8 cellular contexts compared by ENCODE assay signal in the genomic region with DNA sequence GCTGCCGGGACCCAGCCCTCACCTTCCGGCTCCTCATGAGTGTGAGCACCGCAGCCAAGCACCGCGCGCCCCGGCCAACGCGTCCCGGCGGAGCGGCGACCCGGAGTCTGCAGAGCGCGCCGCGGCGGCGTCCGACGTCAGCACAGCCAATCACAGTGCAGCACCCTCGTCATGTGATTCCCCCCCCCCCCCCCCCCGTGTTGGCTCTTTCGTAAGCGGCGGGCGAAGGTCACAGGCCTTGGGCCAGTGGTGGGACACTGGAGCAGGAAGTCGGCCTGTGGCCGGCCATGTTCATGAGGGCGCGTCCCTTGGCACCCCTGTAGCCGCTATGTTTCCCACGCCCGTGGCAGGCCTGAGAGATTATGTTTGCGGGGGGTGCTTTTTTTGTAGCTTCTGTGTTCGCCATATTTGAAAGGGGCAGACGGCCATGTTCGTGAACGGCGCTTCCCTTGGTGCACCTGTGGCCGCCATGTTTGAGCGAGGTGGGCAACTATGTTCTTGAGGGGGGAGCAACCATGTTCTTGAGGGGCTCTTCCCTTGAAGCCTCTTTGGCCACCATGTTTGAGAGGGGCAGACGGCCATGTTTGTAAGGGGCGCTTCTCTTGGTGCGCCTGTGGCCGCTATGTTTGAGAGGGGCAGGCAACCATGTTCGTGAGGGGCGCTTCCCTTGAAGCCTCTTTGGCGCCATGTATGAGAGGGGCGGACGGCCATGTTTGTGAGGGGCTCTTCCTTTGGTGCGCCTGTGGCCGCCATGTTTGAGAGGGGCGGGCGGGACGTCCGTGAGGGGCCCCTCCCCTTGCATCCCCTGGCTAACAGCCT. TPM values are rescaled to one million over a fixed set of nuclear protein-coding genes. Genes with fewer than 3 reads are reported as not detected.
A peak's percentile ranks its signal among the peaks of the same experiment; 100 is the strongest.
DNase-seq lines count a peak whose midpoint lies in the region; ATAC-seq and TF ChIP-seq lines count a peak whose summit lies in the region.

C1orf174 (minus strand) TSS at position 123 of the 819 bp plus-strand sequence; CDS start at position 37, 86 bp downstream.

- TF ChIP-seq CTCF in GM12865 (IDR thresholded peaks at IDR 0.05; ENCODE audit: insufficient read depth, low read depth, low read length, missing control alignments) (no peak), heart right ventricle (IDR thresholded peaks at IDR 0.05) (no peak), upper lobe of left lung (IDR thresholded peaks at IDR 0.05) (peak in 1 of 6 experiments; percentile 4)

- TF ChIP-seq POLR2A in upper lobe of left lung (IDR thresholded peaks at IDR 0.05) = peak in 2 of 4 donors; percentile 9 to 66

- WGBS in heart right ventricle, 2 donors = 0% methylated on average over 57 to 58 of the region's 58 CpGs
- WGBS in upper lobe of left lung, 2 donors = 0% methylated on average over 26 to 34 of the region's 58 CpGs

- H3K4me3 ChIP-seq in GM12865 (ENCODE audit: low read depth, low read length) (peak within 1 kb of the TSS; percentile 87), heart right ventricle (peak within 1 kb of the TSS; percentile 76 to 100 (median 84)), upper lobe of left lung (peak within 1 kb of the TSS; percentile 86 to 99 (median 94))

- H3K9me3 ChIP-seq in heart right ventricle (peaks cover 0 to 24% (median 13%) of the 10 kb centered on the region in 11 donors), upper lobe of left lung (peaks cover 0 to 5% (median 2%) of the 10 kb centered on the region in 4 donors)

- H3K36me3 ChIP-seq in heart right ventricle (peaks cover 0 to 8% (median 0%) of the 10 kb centered on the region in 9 donors), upper lobe of left lung (peaks cover 0 to 2% (median 0%) of the 10 kb centered on the region in 4 donors)

- H3K27me3 ChIP-seq in heart right ventricle = no peaks in the 10 kb centered on the region
- no peaks in the 10 kb centered on the region for H3K27me3 ChIP-seq in upper lobe of left lung

- H3K27ac ChIP-seq in heart right ventricle (peak within 1 kb of the TSS; percentile 95 to 99 (median 98)), upper lobe of left lung (peak within 1 kb of the TSS; percentile 95 to 96 (median 96))

- ATAC-seq in HG02763 (IDR thresholded peaks at IDR 0.05; ENCODE audit: unreplicated experiment) (peak; percentile 70), heart right ventricle (peak; percentile 90 to 95 (median 92)), upper lobe of left lung (ENCODE audit: low FRiP score in 2 of 2) (peak; percentile 96)

- TF ChIP-seq EP300 in upper lobe of left lung (IDR thresholded peaks at IDR 0.05) = no peak

- peaks cover 0 to 20% (median 9%) of the 10 kb centered on the region in 9 donors for H3K4me1 ChIP-seq in heart right ventricle
- H3K4me1 ChIP-seq in upper lobe of left lung = peaks cover 10 to 23% (median 11%) of the 10 kb centered on the region in 4 donors

- intact Hi-C loops in T-helper 1 cell treated with Interleukin-12 subunit alpha and Interleukin-12 subunit beta and Interleukin-4 antibody, amounts not matched to agents 30 ng/mL and 1 ng/mL, for 36 hours (cut with micrococcal nuclease) = loop anchor here (1.0 to 10.0 kb wide), 11 partner anchors 43 to 1983 kb away; partner anchors contain the start of genes CALML6, CEP104, DFFB and LRRC47
- intact Hi-C loops in heart right ventricle (cut with DNase I) = loop anchor here in 4 of 10 donors (2.0 to 5.0 kb wide), 3 partner anchors 42 to 44 kb away; partner anchors contain the start of genes CEP104 (in 3 of the 4) and DFFB (in 3 of the 4)
- intact Hi-C loops in posterior cingulate gyrus (cut with DNase I) = loop anchor here (2.0 to 10.0 kb wide), 2 partner anchors 44 to 754 kb away; partner anchors contain the start of genes AJAP1, CEP104 and DFFB

- peak; percentile 98 for DNase-seq in GM12865 (ENCODE audit: low read depth)
- DNase-seq in NCI-H1436 treated with DMSO at 0.1 percent for 48 hours (lab: John Stamatoyannopoulos, UW) = peak; percentile 92
- DNase-seq in amniotic epithelial cell (ENCODE audit: low read depth) = peak; percentile 98
- peak; percentile 94 to 98 for DNase-seq in heart right ventricle
- peak; percentile 92 to 99 (median 96) for DNase-seq in posterior cingulate gyrus
- DNase-seq in upper lobe of left lung = peak; percentile 94 to 97

RNA-seq across cellular contexts. Expression of gene C1orf174, which starts in this region (rescaled TPM):
- 26.6 and 30.4 TPM in 2 replicates for total RNA-seq in T-helper 1 cell treated with Interleukin-12 subunit alpha and Interleukin-12 subunit beta and Interleukin-4 antibody, amounts not matched to agents 30 ng/mL and 1 ng/mL, for 36 hours
- total RNA-seq in heart right ventricle (10 to 100 TPM in 5 of 10 donors, 1 to 10 TPM in 5; 7.5 to 13.4 (median 10.5) TPM), upper lobe of left lung (10 to 100 TPM; 15.9 to 35.6 (median 20.6) TPM)
- polyA plus RNA-seq in heart right ventricle = 10 to 100 TPM; 10.7 to 12.1 TPM

Comparison
In these comparisons a context has a peak if more than half of its experiments do, and no peak if none do; other contexts are left out.
1. Peak in every context shown above with its lines: DNase-seq, ATAC-seq, H3K4me3 ChIP-seq and H3K27ac ChIP-seq.